8 cellular contexts compared by ENCODE assay signal in genomic region chr4:1410491-1411325, GRCh38. TPM values are rescaled to one million over a fixed set of nuclear protein-coding genes. Genes with fewer than 3 reads are reported as not detected.
DNase-seq lines count a peak whose midpoint lies in the region; TF ChIP-seq lines count a peak whose summit lies in the region.

No MANE protein-coding gene starts in this region.

- H2AFZ ChIP-seq in Karpas-422 (ENCODE audit: low read length): no peak overlapping the region

- no peaks in the 10 kb centered on the region for H3K4me1 ChIP-seq in Karpas-422 (ENCODE audit: low read length)
- peaks cover 0 to 16% of the 10 kb centered on the region in 2 donors for H3K4me1 ChIP-seq in right atrium auricular region

- H3K27me3 ChIP-seq in Karpas-422 (ENCODE audit: low read length): no peaks in the 10 kb centered on the region
- peaks cover 8 to 71% of the 10 kb centered on the region in 2 donors for H3K27me3 ChIP-seq in right atrium auricular region

- no peak for TF ChIP-seq CTCF in right atrium auricular region (IDR thresholded peaks at IDR 0.05)

- no peaks in the 10 kb centered on the region for H3K9me2 ChIP-seq in Karpas-422 (replicated peaks; ENCODE audit: insufficient read depth, low read length)

- H3K4me3 Mint-ChIP-seq in activated T-helper 2 cell treated with anti-CD3 and anti-CD28 coated beads, Interferon-gamma antibody, Interleukin-2, Interleukin-4, amounts not matched to agents 10 μg/mL and 5 μg/mL and 100 μg/mL, durations not matched to agents 14 hours and 24 hours and 36 hours (ENCODE audit: low read depth): no peak overlapping the region

- H3K9me3 Mint-ChIP-seq in activated T-helper 2 cell treated with anti-CD3 and anti-CD28 coated beads, Interferon-gamma antibody, Interleukin-2, Interleukin-4, amounts not matched to agents 10 μg/mL and 5 μg/mL and 100 μg/mL, durations not matched to agents 14 hours and 24 hours and 36 hours: no peaks in the 10 kb centered on the region

- no peak overlapping the region for H3K4me2 ChIP-seq in Karpas-422 (ENCODE audit: low read depth, low read length, poor library complexity, severe bottlenecking)

- peaks cover 6% of the 10 kb centered on the region for H3K36me3 Mint-ChIP-seq in activated T-helper 2 cell treated with anti-CD3 and anti-CD28 coated beads, Interferon-gamma antibody, Interleukin-2, Interleukin-4, amounts not matched to agents 10 μg/mL and 5 μg/mL and 100 μg/mL, durations not matched to agents 14 hours and 24 hours and 36 hours (ENCODE audit: low read depth)

- H3K4me3 ChIP-seq in Karpas-422 (ENCODE audit: low read length) (no peak overlapping the region), right atrium auricular region (no peak overlapping the region)

- H3K9ac ChIP-seq in Karpas-422 (ENCODE audit: low read length): no peak overlapping the region

- DNase-seq in CD1c-positive myeloid dendritic cell (ENCODE audit: extremely low spot score): peak; percentile 43
- DNase-seq in Karpas-422: peak; percentile 80
- DNase-seq in activated T-helper 2 cell treated with anti-CD3 and anti-CD28 coated beads, Interferon-gamma antibody, Interleukin-2, Interleukin-4, amounts not matched to agents 10 μg/mL and 5 μg/mL and 100 μg/mL, durations not matched to agents 14 hours and 24 hours and 36 hours (ENCODE audit: low spot score): peak; percentile 40
- DNase-seq in right atrium auricular region (ENCODE audit: low spot score): peak; percentile 49
- DNase-seq in stimulated activated CD4-positive, alpha-beta T cell treated with anti-CD3 and anti-CD28 coated beads, Interleukin-2, amount 100 ng/mL, for 4 hours (ENCODE audit: low read depth): peak; percentile 5
- DNase-seq in NCI-H1930 (lab: John Stamatoyannopoulos, UW): no peak
- no peak for DNase-seq in COR-L47 (lab: John Stamatoyannopoulos, UW)
- no peak for DNase-seq in SHP77 (lab: John Stamatoyannopoulos, UW)

- no peak overlapping the region for H3K27ac ChIP-seq in Karpas-422 (ENCODE audit: low read length)
- H3K27ac ChIP-seq in right atrium auricular region: no peak overlapping the region

- H3K9me3 ChIP-seq in Karpas-422 (ENCODE audit: low read length) (no peaks in the 10 kb centered on the region), right atrium auricular region (no peaks in the 10 kb centered on the region)

- H3K27me3 Mint-ChIP-seq in activated T-helper 2 cell treated with anti-CD3 and anti-CD28 coated beads, Interferon-gamma antibody, Interleukin-2, Interleukin-4, amounts not matched to agents 10 μg/mL and 5 μg/mL and 100 μg/mL, durations not matched to agents 14 hours and 24 hours and 36 hours (ENCODE audit: low read depth): peaks cover 22% of the 10 kb centered on the region

- H3K36me3 ChIP-seq in Karpas-422 (ENCODE audit: insufficient read depth, low read length): no peaks in the 10 kb centered on the region
- H3K36me3 ChIP-seq in right atrium auricular region: no peaks in the 10 kb centered on the region

- intact Hi-C loops in activated T-helper 2 cell treated with anti-CD3 and anti-CD28 coated beads, Interferon-gamma antibody, Interleukin-2, Interleukin-4, amounts not matched to agents 10 μg/mL and 5 μg/mL and 100 μg/mL, durations not matched to agents 14 hours and 24 hours and 36 hours (cut with micrococcal nuclease): no loop called here

- H3K27ac Mint-ChIP-seq in activated T-helper 2 cell treated with anti-CD3 and anti-CD28 coated beads, Interferon-gamma antibody, Interleukin-2, Interleukin-4, amounts not matched to agents 10 μg/mL and 5 μg/mL and 100 μg/mL, durations not matched to agents 14 hours and 24 hours and 36 hours: no peak overlapping the region

- H3K79me2 ChIP-seq in Karpas-422 (ENCODE audit: low read length): no peaks in the 10 kb centered on the region

- H3K4me1 Mint-ChIP-seq in activated T-helper 2 cell treated with anti-CD3 and anti-CD28 coated beads, Interferon-gamma antibody, Interleukin-2, Interleukin-4, amounts not matched to agents 10 μg/mL and 5 μg/mL and 100 μg/mL, durations not matched to agents 14 hours and 24 hours and 36 hours (ENCODE audit: low read depth): no peaks in the 10 kb centered on the region

- H4K20me1 ChIP-seq in Karpas-422 (ENCODE audit: insufficient read depth, low read depth, low read length): no peaks in the 10 kb centered on the region

RNA-seq across cellular contexts. Expression of gene NKX1-1, which starts 4.5 kb away (rescaled TPM):
- not detected in 2 replicates for total RNA-seq in Karpas-422 (2014; rRNA removed; shearing (Covaris generic); ENCODE audit: low replicate concordance)
- total RNA-seq in activated T-helper 2 cell treated with anti-CD3 and anti-CD28 coated beads, Interferon-gamma antibody, Interleukin-2, Interleukin-4, amounts not matched to agents 10 μg/mL and 5 μg/mL and 100 μg/mL, durations not matched to agents 14 hours and 24 hours and 36 hours: not detected in 2 replicates
- not detected for total RNA-seq in right atrium auricular region

Comparison
In these comparisons a context has a peak if more than half of its experiments do, and no peak if none do; other contexts are left out.
1. DNase-seq: peak in CD1c-positive myeloid dendritic cell (single experiment), Karpas-422 (single experiment), activated T-helper 2 cell treated with anti-CD3 and anti-CD28 coated beads, Interferon-gamma antibody, Interleukin-2, Interleukin-4, amounts not matched to agents 10 μg/mL and 5 μg/mL and 100 μg/mL, durations not matched to agents 14 hours and 24 hours and 36 hours (single experiment), right atrium auricular region (single experiment) and stimulated activated CD4-positive, alpha-beta T cell treated with anti-CD3 and anti-CD28 coated beads, Interleukin-2, amount 100 ng/mL, for 4 hours (single experiment); none in NCI-H1930 (0 of 2), COR-L47 (single experiment) and SHP77 (0 of 2).